In genomic region chr6:15363164-15363522, GRCh38 we compare ENCODE assay signal across 26 cellular contexts.
DNase-seq lines count a peak whose midpoint lies in the region; ATAC-seq and TF ChIP-seq lines count a peak whose summit lies in the region.
"Had no signal": no experiment of that assay in that cellular context is flagged by ENCODE, and none has a peak within 500 bp of the region (broad histone marks: within the 10 kb centered on the region; RNA-seq: fewer than 3 reads in every experiment).

No MANE protein-coding gene starts in this region.

- no peak overlapping the region for H3K27ac Mint-ChIP-seq in activated naive CD8-positive, alpha-beta T cell treated with anti-CD3 and anti-CD28 coated beads, Interleukin-2, amount 50 U/mL, for 24 hours
- no peak overlapping the region for H3K27ac Mint-ChIP-seq in activated naive CD8-positive, alpha-beta T cell treated with anti-CD3 and anti-CD28 coated beads for 36 hours
- H3K27ac Mint-ChIP-seq: activated naive CD4-positive, alpha-beta T cell treated with anti-CD3 and anti-CD28 coated beads, Interleukin-2, amount 10 ng/mL, durations not matched to agents 7 days and 5 days; dendritic cell treated with granulocyte-macrophage colony-stimulating factor and Interleukin-4, amounts not matched to agents 40 ng/mL and 50 ng/mL, for 4 days; type B pancreatic cell had no signal

- TF ChIP-seq POLR2A in gastrocnemius medialis (IDR thresholded peaks at IDR 0.05): no peak

- no peak overlapping the region for H3K4me3 Mint-ChIP-seq in activated naive CD8-positive, alpha-beta T cell treated with anti-CD3 and anti-CD28 coated beads, Interleukin-2, amount 50 U/mL, for 24 hours
- no peak overlapping the region for H3K4me3 Mint-ChIP-seq in activated naive CD8-positive, alpha-beta T cell treated with anti-CD3 and anti-CD28 coated beads for 36 hours
- H3K4me3 Mint-ChIP-seq: activated naive CD4-positive, alpha-beta T cell treated with anti-CD3 and anti-CD28 coated beads, Interleukin-2, amount 10 ng/mL, durations not matched to agents 7 days and 5 days; dendritic cell treated with granulocyte-macrophage colony-stimulating factor and Interleukin-4, amounts not matched to agents 40 ng/mL and 50 ng/mL, for 4 days had no signal

- intact Hi-C loops in gastrocnemius medialis (cut with DNase I; ENCODE audit: low total_unique reads) (loop anchor here (5.0 kb wide), 1 partner anchor 119 kb away; no protein-coding TSS in a partner anchor), left ventricle myocardium inferior (cut with micrococcal nuclease) (no loop called here)

- H3K4me1 ChIP-seq in HEK293 (ENCODE audit: control insufficient read depth, insufficient read depth, low read length) (peaks cover 57% of the 10 kb centered on the region), gastrocnemius medialis (peaks cover 76 to 85% of the 10 kb centered on the region in 2 donors), left ventricle myocardium inferior (peaks cover 70% of the 10 kb centered on the region)

- H3K27ac ChIP-seq in HEK293 (ENCODE audit: extremely low read depth, low read depth, low read length) (no peak overlapping the region; the same call in 1 of the 2 replicates), gastrocnemius medialis (peak overlapping the region; percentile 62 to 73 (median 67)), left ventricle myocardium inferior (replicated peaks) (no peak overlapping the region)
- H3K27ac ChIP-seq: PC-9, WERI-Rb-1 had no signal

- H3K9me3 ChIP-seq in HEK293 (ENCODE audit: control insufficient read depth, insufficient read depth, low read depth, low read length): no peaks in the 10 kb centered on the region
- H3K9me3 ChIP-seq in gastrocnemius medialis: no peaks in the 10 kb centered on the region
- no peaks in the 10 kb centered on the region for H3K9me3 ChIP-seq in left ventricle myocardium inferior (replicated peaks)
- H3K9me3 ChIP-seq: HAP-1 had no signal

- peak; percentile 23 for ATAC-seq in activated naive CD8-positive, alpha-beta T cell treated with anti-CD3 and anti-CD28 coated beads, Interleukin-2, amount 50 U/mL, for 24 hours
- ATAC-seq in left lobe of liver (peak; percentile 26), gastrocnemius medialis (no peak)

- H3K4me1 Mint-ChIP-seq in activated naive CD8-positive, alpha-beta T cell treated with anti-CD3 and anti-CD28 coated beads, Interleukin-2, amount 50 U/mL, for 24 hours: peaks cover 34% of the 10 kb centered on the region
- peaks cover 36% of the 10 kb centered on the region for H3K4me1 Mint-ChIP-seq in activated naive CD8-positive, alpha-beta T cell treated with anti-CD3 and anti-CD28 coated beads for 36 hours

- CTCF ChIA-PET in HEK293 (lab: Yijun Ruan, JAX): no interaction called here

- POLR2A ChIA-PET in HEK293 (lab: Yijun Ruan, JAX): no interaction called here

- TF ChIP-seq CTCF in HEK293 (tag by site-specific recombination; IDR thresholded peaks at IDR 0.05) (no peak), gastrocnemius medialis (IDR thresholded peaks at IDR 0.05 in 4 of 5, conservative IDR thresholded peaks at IDR 0.05 in 1 of 5) (no peak), left ventricle myocardium inferior (IDR thresholded peaks at IDR 0.05; ENCODE audit: borderline replicate concordance) (no peak)

- in situ Hi-C loops in gastrocnemius medialis (cut with MboI; ENCODE audit: low sequenced_read_pairs in 4 of 4): loop anchor here in 1 of 4 donors (25.0 kb wide), 1 partner anchor 101 kb away; no protein-coding TSS in a partner anchor

- H3K36me3 Mint-ChIP-seq in activated naive CD8-positive, alpha-beta T cell treated with anti-CD3 and anti-CD28 coated beads, Interleukin-2, amount 50 U/mL, for 24 hours (ENCODE audit: low read depth): peaks cover 7% of the 10 kb centered on the region
- peaks cover 22% of the 10 kb centered on the region for H3K36me3 Mint-ChIP-seq in activated naive CD8-positive, alpha-beta T cell treated with anti-CD3 and anti-CD28 coated beads for 36 hours

- H3K27me3 ChIP-seq in gastrocnemius medialis: no peaks in the 10 kb centered on the region
- no peaks in the 10 kb centered on the region for H3K27me3 ChIP-seq in left ventricle myocardium inferior (ENCODE audit: low read depth)

- no peak overlapping the region for H3K4me3 ChIP-seq in HEK293 (ENCODE audit: low read depth, low read length)
- H3K4me3 ChIP-seq in gastrocnemius medialis: no peak overlapping the region
- H3K4me3 ChIP-seq in left ventricle myocardium inferior: no peak overlapping the region
- H3K4me3 ChIP-seq: HAP-1, PC-9 had no signal

- H3K9me3 Mint-ChIP-seq in activated naive CD8-positive, alpha-beta T cell treated with anti-CD3 and anti-CD28 coated beads, Interleukin-2, amount 50 U/mL, for 24 hours: no peaks in the 10 kb centered on the region
- no peaks in the 10 kb centered on the region for H3K9me3 Mint-ChIP-seq in activated naive CD8-positive, alpha-beta T cell treated with anti-CD3 and anti-CD28 coated beads for 36 hours
- H3K9me3 Mint-ChIP-seq: activated naive CD4-positive, alpha-beta T cell treated with anti-CD3 and anti-CD28 coated beads, Interleukin-2, amount 10 ng/mL, durations not matched to agents 7 days and 5 days; dendritic cell treated with granulocyte-macrophage colony-stimulating factor and Interleukin-4, amounts not matched to agents 40 ng/mL and 50 ng/mL, for 4 days; type B pancreatic cell had no signal

- H3K27me3 Mint-ChIP-seq in activated naive CD8-positive, alpha-beta T cell treated with anti-CD3 and anti-CD28 coated beads, Interleukin-2, amount 50 U/mL, for 24 hours: no peaks in the 10 kb centered on the region
- H3K27me3 Mint-ChIP-seq in activated naive CD8-positive, alpha-beta T cell treated with anti-CD3 and anti-CD28 coated beads for 36 hours: no peaks in the 10 kb centered on the region
- H3K27me3 Mint-ChIP-seq: activated naive CD4-positive, alpha-beta T cell treated with anti-CD3 and anti-CD28 coated beads, Interleukin-2, amount 10 ng/mL, durations not matched to agents 7 days and 5 days; dendritic cell treated with granulocyte-macrophage colony-stimulating factor and Interleukin-4, amounts not matched to agents 40 ng/mL and 50 ng/mL, for 4 days; type B pancreatic cell had no signal

- DNase-seq in activated naive CD8-positive, alpha-beta T cell treated with anti-CD3 and anti-CD28 coated beads, Interleukin-2, amount 50 U/mL, for 24 hours: no peak
- DNase-seq in activated naive CD8-positive, alpha-beta T cell treated with anti-CD3 and anti-CD28 coated beads for 36 hours: no peak
- no peak for DNase-seq in left lobe of liver (ENCODE audit: low spot score)
- DNase-seq in gastrocnemius medialis: no peak
- no peak for DNase-seq in islet precursor cell
- DNase-seq in activated effector memory CD4-positive, alpha-beta T cell treated with Interleukin-2 at 50 U/mL for 16 hours: no peak
- DNase-seq in left ventricle myocardium inferior: no peak
- DNase-seq: activated CD4-positive, alpha-beta T cell treated with anti-CD3 and anti-CD28 coated beads, Interleukin-2, amount 50 U/mL, for 4 hours; activated naive CD4-positive, alpha-beta T cell treated with anti-CD3 and anti-CD28 coated beads, Interleukin-2, amount 10 ng/mL, durations not matched to agents 7 days and 5 days; activated T-cell treated with anti-CD3 and anti-CD28 coated beads for 4 hours; aorta; GDM1; kidney glomerular epithelial cell; mammary epithelial cell; NCI-H1048; NCI-H1694 treated with DMSO at 0.1 percent for 48 hours; NCI-H226; NCI-H774; nucleus accumbens; PC-9; Right ventricle myocardium superior; WERI-Rb-1 had no signal

- H3K36me3 ChIP-seq in HEK293 (ENCODE audit: control insufficient read depth in 2 of 2, insufficient read depth in 1 of 2, low read length in 2 of 2): no peaks in the 10 kb centered on the region
- no peaks in the 10 kb centered on the region for H3K36me3 ChIP-seq in gastrocnemius medialis
- no peaks in the 10 kb centered on the region for H3K36me3 ChIP-seq in left ventricle myocardium inferior
- H3K36me3 ChIP-seq: HAP-1, WERI-Rb-1 had no signal

TF ChIP-seq in HEK293, 187 proteins besides CTCF, POLR2A, EP300 and RAD21:
- TF ChIP-seq PRDM1 (tag by site-specific recombination; IDR thresholded peaks at IDR 0.05) (peak; percentile 58; the same call in 1 of the 2 replicates), ZNF629 (tag by site-specific recombination; IDR thresholded peaks at IDR 0.05) (no peak)

Comparison
In these comparisons a context has a peak if more than half of its experiments do, and no peak if none do; other contexts are left out.
1. ATAC-seq: peak in activated naive CD8-positive, alpha-beta T cell treated with anti-CD3 and anti-CD28 coated beads, Interleukin-2, amount 50 U/mL, for 24 hours (single experiment) and left lobe of liver (single experiment); none in gastrocnemius medialis (0 of 2).
2. H3K27ac ChIP-seq: peak in gastrocnemius medialis (4 of 4); none in HEK293 (single experiment) and left ventricle myocardium inferior (single experiment).